Comparison of ENCODE assay signal across 8 cellular contexts in genomic region chr14:92513204-92513965, GRCh38. TPM values are rescaled to one million over a fixed set of nuclear protein-coding genes. Genes with fewer than 3 reads are reported as not detected.
DNase-seq lines count a peak whose midpoint lies in the region; ATAC-seq and TF ChIP-seq lines count a peak whose summit lies in the region.

Gene RIN3 (plus strand): TSS chr14:92513781. CDS start chr14:92513933, 152 bp downstream.

- peaks cover 35% of the 10 kb centered on the region for H3K36me3 Mint-ChIP-seq in dendritic cell treated with granulocyte-macrophage colony-stimulating factor and Interleukin-4, amounts not matched to agents 40 ng/mL and 50 ng/mL, for 4 days (ENCODE audit: low read depth)

- H3K4me3 Mint-ChIP-seq in dendritic cell treated with granulocyte-macrophage colony-stimulating factor and Interleukin-4, amounts not matched to agents 40 ng/mL and 50 ng/mL, for 4 days: peak within 1 kb of the TSS; percentile 86

- no peak for TF ChIP-seq CTCF in WI38 (IDR thresholded peaks at IDR 0.05; ENCODE audit: low read depth, low read length)
- no peak for TF ChIP-seq CTCF in liver (IDR thresholded peaks at IDR 0.05; ENCODE audit: low read depth, low read length, missing input control)

- intact Hi-C loops in dendritic cell treated with granulocyte-macrophage colony-stimulating factor and Interleukin-4, amounts not matched to agents 40 ng/mL and 50 ng/mL, for 4 days (cut with micrococcal nuclease): loop anchor here (5.0 to 10.0 kb wide), 2 partner anchors 51 to 281 kb away; partner anchors contain the start of gene GOLGA5

- no peaks in the 10 kb centered on the region for H3K27me3 ChIP-seq in liver (ENCODE audit: control insufficient read depth in 4 of 4, insufficient read depth in 4 of 4, low read length in 3 of 4)

- peak within 1 kb of the TSS; percentile 74 for H3K4me3 ChIP-seq in WI38 (ENCODE audit: low read depth, low read length)
- peak within 1 kb of the TSS; percentile 82 to 92 (median 86) for H3K4me3 ChIP-seq in liver (ENCODE audit: low read depth in 1 of 3, low read length in 3 of 3)

- ATAC-seq in GM19324 (IDR thresholded peaks at IDR 0.05; ENCODE audit: low FRiP score, unreplicated experiment): peak; percentile 44
- peak; percentile 53 for ATAC-seq in HG03565 (IDR thresholded peaks at IDR 0.05; ENCODE audit: unreplicated experiment)
- no peak for ATAC-seq in GM19452 (IDR thresholded peaks at IDR 0.05; ENCODE audit: unreplicated experiment)

- peak within 1 kb of the TSS; percentile 87 to 88 for H3K9ac ChIP-seq in liver (ENCODE audit: low read depth in 1 of 2, low read length in 2 of 2)

- H3K4me1 Mint-ChIP-seq in dendritic cell treated with granulocyte-macrophage colony-stimulating factor and Interleukin-4, amounts not matched to agents 40 ng/mL and 50 ng/mL, for 4 days (ENCODE audit: low read depth): peaks cover 67% of the 10 kb centered on the region

- no peaks in the 10 kb centered on the region for H3K9me3 Mint-ChIP-seq in dendritic cell treated with granulocyte-macrophage colony-stimulating factor and Interleukin-4, amounts not matched to agents 40 ng/mL and 50 ng/mL, for 4 days

- peak within 1 kb of the TSS; percentile 94 for H3K27ac Mint-ChIP-seq in dendritic cell treated with granulocyte-macrophage colony-stimulating factor and Interleukin-4, amounts not matched to agents 40 ng/mL and 50 ng/mL, for 4 days

- H3K27me3 Mint-ChIP-seq in dendritic cell treated with granulocyte-macrophage colony-stimulating factor and Interleukin-4, amounts not matched to agents 40 ng/mL and 50 ng/mL, for 4 days: peaks cover 13% of the 10 kb centered on the region

- H3K4me1 ChIP-seq in liver (ENCODE audit: control insufficient read depth in 4 of 4, insufficient read depth in 4 of 4, low read length in 3 of 4): peaks cover 0 to 34% (median 17%) of the 10 kb centered on the region in 4 donors

- H3K27ac ChIP-seq in liver (ENCODE audit: low read depth in 1 of 2, low read length in 2 of 2): peak within 1 kb of the TSS; percentile 94 to 97

- no peaks in the 10 kb centered on the region for H3K9me3 ChIP-seq in liver (ENCODE audit: control insufficient read depth in 4 of 4, low read length in 3 of 4)

- 5% methylated on average over 79 of the region's 79 CpGs for WGBS in liver

- no peaks in the 10 kb centered on the region for H3K36me3 ChIP-seq in liver (ENCODE audit: control insufficient read depth in 4 of 4, insufficient read depth in 3 of 4, low read depth in 1 of 4, low read length in 3 of 4)

- TF ChIP-seq RAD21 in liver (IDR thresholded peaks at IDR 0.05): peak in 1 of 2 donors; percentile 2

- DNase-seq in AG20443 (ENCODE audit: low spot score): peak; percentile 73
- DNase-seq in stimulated activated CD8-positive, alpha-beta memory T cell treated with anti-CD3 and anti-CD28 coated beads, Interleukin-12 subunit alpha, Interleukin-12 subunit beta, amount 100 ng/mL, for 4 hours (ENCODE audit: low read depth): peak; percentile 55

TF ChIP-seq in liver, 16 proteins besides CTCF, POLR2A, EP300 and RAD21:
- no peak for TF ChIP-seq FOXA1 (IDR thresholded peaks at IDR 0.05)
- TF ChIP-seq, protein P1, sequence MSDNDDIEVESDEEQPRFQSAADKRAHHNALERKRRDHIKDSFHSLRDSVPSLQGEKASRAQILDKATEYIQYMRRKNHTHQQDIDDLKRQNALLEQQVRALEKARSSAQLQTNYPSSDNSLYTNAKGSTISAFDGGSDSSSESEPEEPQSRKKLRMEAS (IDR thresholded peaks at IDR 0.05): no peak
- no peak for TF ChIP-seq TAF1 (conservative IDR thresholded peaks at IDR 0.05)
- no peak for TF ChIP-seq JUND (IDR thresholded peaks at IDR 0.05)
- no peak for TF ChIP-seq HNF4G (IDR thresholded peaks at IDR 0.05)
- no peak for TF ChIP-seq SP1 (IDR thresholded peaks at IDR 0.05)
- TF ChIP-seq FOXA2 (IDR thresholded peaks at IDR 0.05): no peak
- no peak for TF ChIP-seq EGR1 (IDR thresholded peaks at IDR 0.05; ENCODE audit: low read depth in 2 of 2)
TF ChIP-seq in liver: peak in this region for 0.

RNA-seq across cellular contexts. Expression of gene RIN3, which starts in this region (rescaled TPM):
- 10 to 100 TPM in 1 of 2 donors, 1 to 10 TPM in 1; 6.8 to 15.6 TPM for total RNA-seq in liver
- 10 to 100 TPM in 1 of 2 donors, 1 to 10 TPM in 1; 5.0 to 11.1 TPM for polyA plus RNA-seq in liver
